ENCODE assay signal across 10 cellular contexts in the genomic region with DNA sequence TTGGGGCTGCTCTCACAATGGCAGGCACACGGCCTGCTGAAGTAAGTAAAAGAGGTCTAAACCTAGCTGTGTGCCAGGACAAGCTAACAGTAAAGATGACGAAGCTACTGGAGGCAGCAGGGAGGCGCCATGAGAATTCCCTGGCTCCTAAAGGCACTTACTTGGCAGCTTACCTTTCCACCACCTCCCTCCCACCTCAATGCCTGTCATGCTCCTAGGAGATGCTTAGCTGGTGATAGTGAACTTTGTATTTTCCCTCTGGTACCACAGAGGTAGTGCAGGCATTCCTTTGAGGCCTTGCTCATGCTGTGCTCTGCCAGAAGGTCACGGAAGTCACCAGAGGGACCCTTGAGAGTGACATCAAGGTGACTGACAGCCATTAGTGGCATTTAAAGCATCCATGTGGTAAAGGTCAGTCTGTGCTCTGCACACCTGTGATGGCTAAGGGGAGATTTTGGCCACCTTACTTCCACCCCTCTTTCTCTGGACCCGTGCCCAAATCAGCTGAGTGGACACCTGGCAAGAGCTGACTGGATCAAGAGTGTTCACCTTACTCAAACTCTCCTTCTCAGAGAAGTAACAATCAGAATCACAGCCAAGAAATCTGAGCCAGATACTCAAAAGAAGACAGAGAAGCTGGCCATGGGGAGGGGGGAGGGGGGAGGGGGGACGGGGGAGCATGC. TPM values are rescaled to one million over a fixed set of nuclear protein-coding genes. Genes with fewer than 3 reads are reported as not detected.
DNase-seq lines count a peak whose midpoint lies in the region; ATAC-seq and TF ChIP-seq lines count a peak whose summit lies in the region.
"Had no signal": no experiment of that assay in that cellular context is flagged by ENCODE, and none has a peak within 500 bp of the region (broad histone marks: within the 10 kb centered on the region; RNA-seq: fewer than 3 reads in every experiment).

No MANE protein-coding gene starts in this region.

- H3K9me3 Mint-ChIP-seq in activated naive CD4-positive, alpha-beta T cell treated with anti-CD3 and anti-CD28 coated beads, Interleukin-2, amount 50 U/mL, for 72 hours, result no peaks in the 10 kb centered on the region
- no peaks in the 10 kb centered on the region for H3K9me3 Mint-ChIP-seq in stimulated activated naive CD8-positive, alpha-beta T cell treated with anti-CD3 and anti-CD28 coated beads, Interleukin-15, Interleukin-2, amounts not matched to agents 100 ng/mL and 50 ng/mL, for 24 hours

- H3K27ac Mint-ChIP-seq in activated naive CD4-positive, alpha-beta T cell treated with anti-CD3 and anti-CD28 coated beads, Interleukin-2, amount 50 U/mL, for 72 hours, result peak overlapping the region; percentile 53 to 74
- peak overlapping the region; percentile 88 for H3K27ac Mint-ChIP-seq in stimulated activated naive CD8-positive, alpha-beta T cell treated with anti-CD3 and anti-CD28 coated beads, Interleukin-15, Interleukin-2, amounts not matched to agents 100 ng/mL and 50 ng/mL, for 24 hours

- H3K4me2 ChIP-seq in SK-N-SH, result peak overlapping the region; percentile 15; the same call in 1 of the 2 replicates

- H3K9me3 ChIP-seq in SK-N-SH (no peaks in the 10 kb centered on the region), iPS-18a (ENCODE audit: control insufficient read depth, low read depth, low read length) (no peaks in the 10 kb centered on the region)

- H3K27me3 Mint-ChIP-seq in stimulated activated naive CD8-positive, alpha-beta T cell treated with anti-CD3 and anti-CD28 coated beads, Interleukin-15, Interleukin-2, amounts not matched to agents 100 ng/mL and 50 ng/mL, for 24 hours, result no peaks in the 10 kb centered on the region

- H3K4me3 Mint-ChIP-seq in stimulated activated naive CD8-positive, alpha-beta T cell treated with anti-CD3 and anti-CD28 coated beads, Interleukin-15, Interleukin-2, amounts not matched to agents 100 ng/mL and 50 ng/mL, for 24 hours, result peak overlapping the region; percentile 95

- POLR2A ChIA-PET in SK-N-SH (lab: Yijun Ruan, JAX), result no interaction called here

- peaks cover 82% of the 10 kb centered on the region for H3K79me2 ChIP-seq in SK-N-SH (ENCODE audit: insufficient read depth)

- H3K36me3 Mint-ChIP-seq in activated naive CD4-positive, alpha-beta T cell treated with anti-CD3 and anti-CD28 coated beads, Interleukin-2, amount 50 U/mL, for 72 hours, result peaks cover 12 to 42% of the 10 kb centered on the region in 2 donors
- H3K36me3 Mint-ChIP-seq in stimulated activated naive CD8-positive, alpha-beta T cell treated with anti-CD3 and anti-CD28 coated beads, Interleukin-15, Interleukin-2, amounts not matched to agents 100 ng/mL and 50 ng/mL, for 24 hours (ENCODE audit: low read depth), result peaks cover 41% of the 10 kb centered on the region

- no peak for TF ChIP-seq EP300 in SK-N-SH (IDR thresholded peaks at IDR 0.05; ENCODE audit: borderline replicate concordance in 1 of 2, low read depth in 1 of 2, low read length in 1 of 2)

- H3K4me1 ChIP-seq in SK-N-SH (ENCODE audit: control insufficient read depth in 1 of 2, insufficient read depth in 2 of 2, low read depth in 1 of 2, low read length in 1 of 2) (peaks cover 13 to 41% of the 10 kb centered on the region in 2 experiments; a peak in 3 of 4 replicates), iPS-18a (ENCODE audit: control insufficient read depth, low read depth, low read length) (peaks cover 30% of the 10 kb centered on the region)

- no peak for TF ChIP-seq CTCF in SK-N-SH (IDR thresholded peaks at IDR 0.05)

- H3K27me3 ChIP-seq in SK-N-SH (ENCODE audit: insufficient read depth) (no peaks in the 10 kb centered on the region), iPS-18a (ENCODE audit: control insufficient read depth, insufficient read depth, low read length) (peaks cover 4% of the 10 kb centered on the region)

- 84% methylated on average over 6 of the region's 6 CpGs for WGBS in SK-N-SH (ENCODE audit: low lambda C conversion rate)

- CTCF ChIA-PET in SK-N-SH (lab: Yijun Ruan, JAX), result interaction anchor here (1.8 to 3.9 kb wide), 2 partner anchors 38 to 76 kb away, joined by 4 to 11 read pairs; partner anchors contain the start of gene NSFL1C

- ATAC-seq in SK-N-SH treated with all-trans-retinoic acid at 6 μM for 48 hours, result no peak
- ATAC-seq in activated naive CD4-positive, alpha-beta T cell treated with anti-CD3 and anti-CD28 coated beads, Interleukin-2, amount 50 U/mL, for 72 hours, result peak in 1 of 2 donors; percentile 5

- H4K20me1 ChIP-seq in SK-N-SH (ENCODE audit: insufficient read depth), result peaks cover 72% of the 10 kb centered on the region

- no peak for TF ChIP-seq RAD21 in SK-N-SH (IDR thresholded peaks at IDR 0.05; ENCODE audit: low read length)

- no peaks in the 10 kb centered on the region for H3F3A ChIP-seq in SK-N-SH (replicated peaks; ENCODE audit: insufficient read depth)

- H3K4me1 Mint-ChIP-seq in stimulated activated naive CD8-positive, alpha-beta T cell treated with anti-CD3 and anti-CD28 coated beads, Interleukin-15, Interleukin-2, amounts not matched to agents 100 ng/mL and 50 ng/mL, for 24 hours (ENCODE audit: low read depth), result peaks cover 80% of the 10 kb centered on the region

- H3K27ac ChIP-seq in SK-N-SH (ENCODE audit: low read depth in 2 of 2, low read length in 1 of 2) (no peak overlapping the region; a peak in 1 of 4 replicates), iPS-18a (ENCODE audit: low read length) (no peak overlapping the region)

- no peaks in the 10 kb centered on the region for H3K9me2 ChIP-seq in SK-N-SH

- H3K36me3 ChIP-seq in SK-N-SH (replicated peaks in 1 of 2; ENCODE audit: control insufficient read depth in 1 of 2, insufficient read depth in 2 of 2, low read length in 1 of 2), result peaks cover 5 to 19% of the 10 kb centered on the region in 2 experiments
- no peaks in the 10 kb centered on the region for H3K36me3 ChIP-seq in iPS-18a (ENCODE audit: control insufficient read depth, low read depth, low read length)

- no peak overlapping the region for H3K9ac ChIP-seq in SK-N-SH
- no peak overlapping the region for H3K9ac ChIP-seq in iPS-18a (ENCODE audit: low read length)

- H3K4me3 ChIP-seq in SK-N-SH (ENCODE audit: low read depth in 2 of 2, low read length in 1 of 2), result no peak overlapping the region
- H3K4me3 ChIP-seq in iPS-18a (ENCODE audit: low read length), result peak overlapping the region; percentile 28

- no peak for DNase-seq in SK-N-SH
- no peak for DNase-seq in activated naive CD4-positive, alpha-beta T cell treated with anti-CD3 and anti-CD28 coated beads, Interleukin-2, amount 50 U/mL, for 72 hours (ENCODE audit: low spot score in 2 of 2)
- DNase-seq in NCI-H2227 treated with DMSO at 0.1 percent for 48 hours (lab: John Stamatoyannopoulos, UW), result no peak
- DNase-seq in NCI-H82 treated with DMSO at 0.1 percent for 48 hours (lab: John Stamatoyannopoulos, UW; ENCODE audit: unreplicated experiment), result no peak
- DNase-seq in epidermal melanocyte (ENCODE audit: insufficient read length, low spot score), result no peak
- DNase-seq: ACHN, NCI-H1930 had no signal

- H2AFZ ChIP-seq in SK-N-SH (ENCODE audit: low read depth), result no peak overlapping the region

TF ChIP-seq in SK-N-SH, 30 proteins besides CTCF, POLR2A, EP300 and RAD21 (continues in another document):
- TF ChIP-seq, protein P1, sequence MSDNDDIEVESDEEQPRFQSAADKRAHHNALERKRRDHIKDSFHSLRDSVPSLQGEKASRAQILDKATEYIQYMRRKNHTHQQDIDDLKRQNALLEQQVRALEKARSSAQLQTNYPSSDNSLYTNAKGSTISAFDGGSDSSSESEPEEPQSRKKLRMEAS (IDR thresholded peaks at IDR 0.05; ENCODE audit: low read depth), result no peak
- TF ChIP-seq TCF12 (IDR thresholded peaks at IDR 0.05), result no peak
- TF ChIP-seq GATA2 (CRISPR knock-in tag; IDR thresholded peaks at IDR 0.05), result no peak
- TF ChIP-seq FOSL2 (IDR thresholded peaks at IDR 0.05; ENCODE audit: borderline replicate concordance, low read depth), result no peak
- no peak for TF ChIP-seq RCOR1 (IDR thresholded peaks at IDR 0.05; ENCODE audit: low read length)
- no peak for TF ChIP-seq CHD2 (IDR thresholded peaks at IDR 0.05; ENCODE audit: low read length, partially characterized antibody)
- no peak for TF ChIP-seq JUND (IDR thresholded peaks at IDR 0.05)
- TF ChIP-seq MEF2A (IDR thresholded peaks at IDR 0.05; ENCODE audit: borderline replicate concordance, low read depth), result no peak
- no peak for TF ChIP-seq ELF1 (IDR thresholded peaks at IDR 0.05)
- TF ChIP-seq TEAD4 (IDR thresholded peaks at IDR 0.05; ENCODE audit: borderline replicate concordance, insufficient read depth), result no peak
- no peak for TF ChIP-seq RFX5 (IDR thresholded peaks at IDR 0.05; ENCODE audit: low read length)

TF ChIP-seq in SK-N-SH treated with all-trans-retinoic acid at 6 μM for 48 hours, 23 proteins besides CTCF, POLR2A, EP300 and RAD21:
- TF ChIP-seq ZFP3 (CRISPR knock-in tag; IDR thresholded peaks at IDR 0.05) (no peak), ZNF8 (CRISPR knock-in tag; IDR thresholded peaks at IDR 0.05) (no peak), ESRRG (CRISPR knock-in tag; IDR thresholded peaks at IDR 0.05) (no peak), CREB5 (CRISPR knock-in tag; IDR thresholded peaks at IDR 0.05; ENCODE audit: low read depth) (no peak)

RNA-seq across cellular contexts. Expression of gene FKBP1A, which starts 3.0 kb away (rescaled TPM):
- 362 and 453 TPM in 2 replicates for polyA plus RNA-seq in SK-N-SH (2012; rRNA removed)
- 418 and 470 TPM in 2 replicates for polyA plus RNA-seq in SK-N-SH (2012; cell fraction: cytosol; rRNA removed)
- 119 and 151 TPM in 2 replicates for polyA plus RNA-seq in SK-N-SH (2012; cell fraction: nucleus; rRNA removed)
- total RNA-seq in activated naive CD4-positive, alpha-beta T cell treated with anti-CD3 and anti-CD28 coated beads, Interleukin-2, amount 50 U/mL, for 72 hours, result 100 to 1,000 TPM; 147 to 374 TPM
